ENCODE assay signal across 27 cellular contexts in the genomic region with DNA sequence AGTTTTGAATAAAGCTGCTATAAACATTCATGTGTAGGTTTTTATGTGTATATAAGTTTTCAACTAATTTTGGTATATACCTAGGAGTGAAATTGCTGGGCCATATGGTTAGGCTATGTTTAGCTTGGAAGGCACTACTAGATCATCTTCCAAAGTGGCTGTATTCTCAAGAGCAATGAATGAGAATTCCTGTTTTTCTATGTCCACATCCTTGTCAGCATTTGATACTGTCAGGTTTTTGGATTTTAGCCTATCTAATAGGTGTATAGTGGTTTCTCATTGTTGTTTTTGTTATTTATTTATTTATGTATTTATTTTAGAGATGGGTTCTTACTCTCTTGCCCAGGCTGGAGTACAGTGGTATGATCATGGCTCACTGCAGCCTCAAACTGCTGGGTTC.
"Had no signal": no experiment of that assay in that cellular context is flagged by ENCODE, and none has a peak within 500 bp of the region (broad histone marks: within the 10 kb centered on the region; RNA-seq: fewer than 3 reads in every experiment).

No MANE protein-coding gene starts in this region.

- H3K9me3 ChIP-seq: testis, thyroid gland had no signal

- H3K27me3 ChIP-seq: stomach, suprapubic skin, testis, thyroid gland, tibial artery, tibial nerve, transverse colon, upper lobe of left lung, upper lobe of right lung, uterus, vagina had no signal

- H3K27ac ChIP-seq: stomach, suprapubic skin, testis, thoracic aorta, thyroid gland, tibial artery, tibial nerve, transverse colon, upper lobe of left lung, upper lobe of right lung, uterus, vagina had no signal

- ATAC-seq: stimulated activated effector memory CD8-positive, alpha-beta T cell treated with anti-CD3 and anti-CD28 coated beads, Interleukin-12 subunit alpha, Interleukin-12 subunit beta, amount 100 ng/mL, for 72 hours; stimulated activated memory B cell treated with anti-CD40 and anti-IgM and Interleukin-4, amounts not matched to agents 10 μg/mL and 1 μg/mL and 100 μg/mL, for 72 hours; stimulated activated naive B cell treated with anti-CD40 and anti-IgM and Interleukin-4, amounts not matched to agents 10 μg/mL and 1 μg/mL and 100 μg/mL, for 72 hours; stimulated activated naive CD8-positive, alpha-beta T cell treated with anti-CD3 and anti-CD28 coated beads, Interleukin-15, amount 100 ng/mL, for 72 hours; stimulated activated naive CD8-positive, alpha-beta T cell treated with anti-CD3 and anti-CD28 coated beads, Interleukin-15, Interleukin-2, amounts not matched to agents 100 U/mL and 50 U/mL, for 24 hours; upper lobe of right lung had no signal

- FAIRE-seq: urothelium cell line had no signal

- DNase-seq: stimulated activated CD4-positive, alpha-beta T cell treated with anti-CD3 and anti-CD28 coated beads, Interleukin-2, amount 100 ng/mL, for 48 hours; stimulated activated CD4-positive, alpha-beta T cell treated with anti-CD3 and anti-CD28 coated beads, Interleukin-4, amount 100 ng/mL, for 1 hour; stimulated activated CD4-positive, alpha-beta T cell treated with anti-CD3 and anti-CD28 coated beads, Interleukin-4, amount 100 ng/mL, for 24 hours; stimulated activated CD4-positive, alpha-beta T cell treated with anti-CD3 and anti-CD28 coated beads, Interleukin-4, amount 100 ng/mL, for 4 hours; stimulated activated CD8-positive, alpha-beta memory T cell treated with anti-CD3 and anti-CD28 coated beads, Interleukin-4, amount 100 ng/mL, for 48 hours; stimulated activated naive B cell treated with anti-CD40 and anti-IgM and Interleukin-4, amounts not matched to agents 10 μg/mL and 1 μg/mL and 100 μg/mL, for 72 hours; stimulated activated naive CD4-positive, alpha-beta T cell; stimulated activated naive CD4-positive, alpha-beta T cell treated with Interleukin-2 at 50 U/mL for 16 hours; stimulated activated naive CD8-positive, alpha-beta T cell treated with anti-CD3 and anti-CD28 coated beads, Interleukin-15, amount 100 ng/mL, for 72 hours; stimulated activated naive CD8-positive, alpha-beta T cell treated with anti-CD3 and anti-CD28 coated beads, Interleukin-15, Interleukin-2, amounts not matched to agents 100 U/mL and 50 U/mL, for 24 hours; stomach; substantia nigra; testis; thyroid gland; tibial artery; transverse colon; trophoblast cell; upper lobe of right lung; uterus had no signal

- H3K4me1 ChIP-seq: stomach, suprapubic skin, testis, thyroid gland, tibial artery, tibial nerve, transverse colon, upper lobe of left lung, upper lobe of right lung, uterus, vagina had no signal

- H3K36me3 ChIP-seq: stomach, suprapubic skin, thoracic aorta, thyroid gland, tibial artery, transverse colon, upper lobe of left lung, upper lobe of right lung, uterus, vagina had no signal

- H3K4me3 ChIP-seq: stomach, suprapubic skin, testis, thoracic aorta, thyroid gland, tibial artery, tibial nerve, transverse colon, upper lobe of left lung, upper lobe of right lung, uterus, vagina had no signal
